Comparison of ENCODE assay signal across 8 cellular contexts in the genomic region with DNA sequence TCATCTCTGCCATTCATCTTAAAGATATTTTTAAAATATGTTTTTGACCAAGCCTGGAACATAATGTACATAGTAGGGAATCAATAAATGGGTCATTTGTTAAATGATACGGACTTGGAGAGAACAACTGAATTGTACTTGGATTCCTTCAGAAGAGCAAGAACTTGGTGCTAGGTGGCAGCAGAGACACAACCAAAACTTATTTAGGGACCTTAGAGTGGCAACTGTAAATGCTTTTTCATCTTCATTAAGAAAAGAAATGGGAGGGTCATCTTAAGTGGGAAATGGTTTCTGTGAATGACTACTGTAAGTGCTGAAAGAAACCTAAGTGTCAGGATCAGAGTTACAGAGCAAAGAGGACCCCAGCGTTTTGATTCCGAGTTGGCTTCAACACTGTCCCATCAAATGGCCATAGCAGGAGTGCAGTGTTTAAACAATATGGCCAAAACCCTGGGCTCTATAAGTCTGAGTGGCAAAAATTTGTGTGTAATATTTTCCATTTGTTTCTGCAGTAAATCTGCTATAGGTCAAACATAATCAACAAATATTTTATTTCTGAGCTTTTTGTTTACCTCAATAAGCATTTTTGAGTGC.
DNase-seq lines count a peak whose midpoint lies in the region; ATAC-seq lines count a peak whose summit lies in the region.

No MANE protein-coding gene starts in this region.

- no peaks in the 10 kb centered on the region for H3K27me3 ChIP-seq in skeletal muscle satellite cell (ENCODE audit: control insufficient read depth, insufficient read depth, low read length)

- H3K4me1 ChIP-seq in skeletal muscle satellite cell (ENCODE audit: control insufficient read depth, insufficient read depth, low read length): peaks cover 61% of the 10 kb centered on the region

- peak overlapping the region; percentile 76 for H3K9ac ChIP-seq in skeletal muscle satellite cell (ENCODE audit: low read depth, low read length)

- no peaks in the 10 kb centered on the region for H3K9me3 ChIP-seq in skeletal muscle satellite cell (replicated peaks; ENCODE audit: low read length)

- no peak overlapping the region for H3K4me3 ChIP-seq in skeletal muscle satellite cell (ENCODE audit: low read length)

- ATAC-seq in left ventricle myocardium superior: peak; percentile 71
- ATAC-seq in HG03565 (IDR thresholded peaks at IDR 0.05; ENCODE audit: unreplicated experiment): no peak
- ATAC-seq in HG03342 (IDR thresholded peaks at IDR 0.05; ENCODE audit: unreplicated experiment): no peak

- peaks cover 44% of the 10 kb centered on the region for H3K36me3 ChIP-seq in skeletal muscle satellite cell (ENCODE audit: insufficient read depth, low read length)

- DNase-seq in AG08395 (ENCODE audit: low spot score) (peak; percentile 50), HCEC 1CT (peak; percentile 62), SW480 (ENCODE audit: low spot score) (peak; percentile 37), left ventricle myocardium superior (no peak), NCI-H2081 treated with DMSO at 0.1 percent for 48 hours (lab: John Stamatoyannopoulos, UW) (no peak)

- peak overlapping the region; percentile 8 for H3K4me2 ChIP-seq in skeletal muscle satellite cell (ENCODE audit: low read length)

- intact Hi-C loops in left ventricle myocardium superior (cut with micrococcal nuclease): loop anchor here (5.0 kb wide), 1 partner anchor 212 kb away; no protein-coding TSS in a partner anchor

Comparison
In these comparisons a context has a peak if more than half of its experiments do, and no peak if none do; other contexts are left out.
1. DNase-seq: peak in AG08395 (single experiment), HCEC 1CT (single experiment) and SW480 (single experiment); none in left ventricle myocardium superior (single experiment) and NCI-H2081 treated with DMSO at 0.1 percent for 48 hours (single experiment).